ENCODE assay signal across 8 cellular contexts in genomic region chr2:73896362-73897239, GRCh38. TPM values are rescaled to one million over a fixed set of nuclear protein-coding genes. Genes with fewer than 3 reads are reported as not detected.
A peak's percentile ranks its signal among the peaks of the same experiment; 100 is the strongest.
DNase-seq lines count a peak whose midpoint lies in the region; ATAC-seq, FAIRE-seq and TF ChIP-seq lines count a peak whose summit lies in the region.

No MANE protein-coding gene starts in this region.

- peak; percentile 29 for FAIRE-seq in GM18507 (lab: Jason Lieb, UNC)

- peak overlapping the region; percentile 35 for H3K27ac Mint-ChIP-seq in neural crest cell (ENCODE audit: unreplicated experiment)

- no peak for DNase-seq in GM18507 (ENCODE audit: extremely low spot score, insufficient read length, low read depth)
- peak; percentile 91 for DNase-seq in adipocyte (ENCODE audit: low read depth)
- DNase-seq in neural crest cell (ENCODE audit: low read depth, low spot score) = no peak
- DNase-seq in NCI-H2227 treated with DMSO at 0.1 percent for 48 hours (lab: John Stamatoyannopoulos, UW) = no peak
- DNase-seq in GM10248 (ENCODE audit: extremely low spot score) = no peak
- no peak for DNase-seq in COLO668 (lab: John Stamatoyannopoulos, UW; ENCODE audit: unreplicated experiment)
- no peak for DNase-seq in NCI-H1092 treated with DMSO at 0.1 percent for 48 hours (lab: John Stamatoyannopoulos, UW)

- TF ChIP-seq CTCF in neural crest cell (conservative IDR thresholded peaks at IDR 0.05) (no peak), GM10248 (IDR thresholded peaks at IDR 0.05; ENCODE audit: control extremely low read depth, extremely low read depth, low read depth, missing control alignments) (no peak)

- H3K9me3 Mint-ChIP-seq in neural crest cell = no peaks in the 10 kb centered on the region

- no peaks in the 10 kb centered on the region for H3K9me3 ChIP-seq in adipocyte (ENCODE audit: control insufficient read depth, low read length)

- peaks cover 55% of the 10 kb centered on the region for H3K27me3 ChIP-seq in adipocyte (replicated peaks; ENCODE audit: control insufficient read depth, insufficient read depth, low read length)

- peaks cover 11% of the 10 kb centered on the region for H3K4me1 ChIP-seq in adipocyte (ENCODE audit: control insufficient read depth, insufficient read depth, low read length)

- no peak overlapping the region for H3K4me3 Mint-ChIP-seq in neural crest cell

- POLR2A ChIA-PET in GM10248 (lab: Yijun Ruan, JAX) = no interaction called here

- ATAC-seq in HG03196 (IDR thresholded peaks at IDR 0.05; ENCODE audit: unreplicated experiment) = peak; percentile 63

- peaks cover 17% of the 10 kb centered on the region for H3K4me1 Mint-ChIP-seq in neural crest cell

- no peak overlapping the region for H3K9ac ChIP-seq in adipocyte (ENCODE audit: low read length)

- H3K36me3 ChIP-seq in adipocyte (ENCODE audit: control insufficient read depth, insufficient read depth, low read length, severe bottlenecking) = no peaks in the 10 kb centered on the region

- peaks cover 1% of the 10 kb centered on the region for H3K27me3 Mint-ChIP-seq in neural crest cell (ENCODE audit: low read depth)

- no peak overlapping the region for H3K4me3 ChIP-seq in adipocyte (ENCODE audit: low read length)

- H3K36me3 Mint-ChIP-seq in neural crest cell (ENCODE audit: low read depth) = no peaks in the 10 kb centered on the region

- CTCF ChIA-PET in GM10248 (lab: Yijun Ruan, JAX) = interaction anchor here (1.0 to 1.2 kb wide), 5 partner anchors 12 to 438 kb away, joined by 3 to 4 read pairs (median 3); no protein-coding TSS in a partner anchor

RNA-seq across cellular contexts. Expression of gene ACTG2, which starts 3.8 kb away (rescaled TPM):
- 0.39 TPM in 1 of 2 replicates, not detected in the other for total RNA-seq in neural crest cell

RNA-seq across cellular contexts. Expression of gene DGUOK, which starts 30.1 kb away (rescaled TPM):
- total RNA-seq in neural crest cell = 97.7 and 100 TPM in 2 replicates
